In the genomic region with DNA sequence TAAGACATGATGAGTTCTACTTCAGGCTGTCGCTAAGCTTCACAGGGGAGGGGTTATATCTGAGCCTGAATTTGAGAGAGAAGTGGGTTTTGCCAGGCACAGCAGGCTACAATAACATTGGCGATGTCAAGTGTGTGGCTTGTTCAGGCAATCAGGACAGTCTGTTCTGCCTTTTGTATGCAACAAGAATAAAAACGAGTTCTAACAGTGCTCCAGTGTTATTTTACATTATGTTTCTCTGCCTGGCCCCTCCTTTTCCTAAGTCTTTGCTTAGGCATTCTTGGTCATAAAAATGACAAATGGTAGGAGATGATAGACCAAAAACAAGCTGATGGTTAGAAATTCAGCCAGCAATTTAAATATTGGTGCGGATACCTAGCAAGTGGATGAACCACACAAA, we compare ENCODE assay signal across 1 cellular context.
TF ChIP-seq lines count a peak whose summit lies in the region.

No MANE protein-coding gene starts in this region.

TF ChIP-seq in HCT116, 20 proteins besides CTCF, POLR2A, EP300 and RAD21 (continued from another document):
- TF ChIP-seq, protein P1, sequence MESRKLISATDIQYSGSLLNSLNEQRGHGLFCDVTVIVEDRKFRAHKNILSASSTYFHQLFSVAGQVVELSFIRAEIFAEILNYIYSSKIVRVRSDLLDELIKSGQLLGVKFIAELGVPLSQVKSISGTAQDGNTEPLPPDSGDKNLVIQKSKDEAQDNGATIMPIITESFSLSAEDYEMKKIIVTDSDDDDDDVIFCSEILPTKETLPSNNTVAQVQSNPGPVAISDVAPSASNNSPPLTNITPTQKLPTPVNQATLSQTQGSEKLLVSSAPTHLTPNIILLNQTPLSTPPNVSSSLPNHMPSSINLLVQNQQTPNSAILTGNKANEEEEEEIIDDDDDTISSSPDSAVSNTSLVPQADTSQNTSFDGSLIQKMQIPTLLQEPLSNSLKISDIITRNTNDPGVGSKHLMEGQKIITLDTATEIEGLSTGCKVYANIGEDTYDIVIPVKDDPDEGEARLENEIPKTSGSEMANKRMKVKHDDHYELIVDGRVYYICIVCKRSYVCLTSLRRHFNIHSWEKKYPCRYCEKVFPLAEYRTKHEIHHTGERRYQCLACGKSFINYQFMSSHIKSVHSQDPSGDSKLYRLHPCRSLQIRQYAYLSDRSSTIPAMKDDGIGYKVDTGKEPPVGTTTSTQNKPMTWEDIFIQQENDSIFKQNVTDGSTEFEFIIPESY (IDR thresholded peaks at IDR 0.05; ENCODE audit: extremely low read depth, insufficient replicate concordance, low read length) = no peak
